9 cellular contexts compared by ENCODE assay signal in genomic region chr11:19079643-19080440, GRCh38. TPM values are rescaled to one million over a fixed set of nuclear protein-coding genes. Genes with fewer than 3 reads are reported as not detected.
DNase-seq lines count a peak whose midpoint lies in the region; TF ChIP-seq lines count a peak whose summit lies in the region.
"Had no signal": no experiment of that assay in that cellular context is flagged by ENCODE, and none has a peak within 500 bp of the region (broad histone marks: within the 10 kb centered on the region; RNA-seq: fewer than 3 reads in every experiment).

No MANE protein-coding gene starts in this region.

- no peak overlapping the region for H2AFZ ChIP-seq in neural progenitor cell (replicated peaks)

- no peaks in the 10 kb centered on the region for H3K4me1 Mint-ChIP-seq in activated T-cell treated with anti-CD3 and anti-CD28 coated beads, Interleukin-2, amount 50 U/mL, for 24 hours (ENCODE audit: low read depth)
- H3K4me1 Mint-ChIP-seq in activated T-helper 1 cell treated with anti-CD3 and anti-CD28 coated beads, Interleukin-12 subunit alpha, Interleukin-12 subunit beta, Interleukin-2, Interleukin-4 antibody, amounts not matched to agents 30 ng/mL and 10 ng/mL and 1 ng/mL, durations not matched to agents 14 hours and 24 hours and 36 hours (ENCODE audit: low read depth), result no peaks in the 10 kb centered on the region
- no peaks in the 10 kb centered on the region for H3K4me1 Mint-ChIP-seq in neural progenitor cell

- no peak overlapping the region for H3K27ac ChIP-seq in neural progenitor cell

- H3K4me1 ChIP-seq in neural progenitor cell, result no peaks in the 10 kb centered on the region
- no peaks in the 10 kb centered on the region for H3K4me1 ChIP-seq in BE2C

- DNase-seq in AG08396 (ENCODE audit: low spot score) (peak; percentile 57), NCI-H1105 (lab: John Stamatoyannopoulos, UW) (peak; percentile 17), epithelial cell of esophagus (ENCODE audit: low read depth) (peak; percentile 99), middle frontal gyrus (ENCODE audit: extremely low spot score, low spot score) (peak; percentile 22), neural progenitor cell (ENCODE audit: low spot score) (no peak), BE2C (no peak)
- DNase-seq in activated T-cell treated with anti-CD3 and anti-CD28 coated beads, Interleukin-2, amount 50 U/mL, for 24 hours, result no peak
- DNase-seq in activated T-helper 1 cell treated with anti-CD3 and anti-CD28 coated beads, Interleukin-12 subunit alpha, Interleukin-12 subunit beta, Interleukin-2, Interleukin-4 antibody, amounts not matched to agents 30 ng/mL and 10 ng/mL and 1 ng/mL, durations not matched to agents 14 hours and 24 hours and 36 hours (ENCODE audit: low spot score), result no peak

- no peaks in the 10 kb centered on the region for H3K9me3 ChIP-seq in neural progenitor cell (ENCODE audit: low read depth)
- no peaks in the 10 kb centered on the region for H3K9me3 ChIP-seq in BE2C

- intact Hi-C loops in activated T-helper 1 cell treated with anti-CD3 and anti-CD28 coated beads, Interleukin-12 subunit alpha, Interleukin-12 subunit beta, Interleukin-2, Interleukin-4 antibody, amounts not matched to agents 30 ng/mL and 10 ng/mL and 1 ng/mL, durations not matched to agents 14 hours and 24 hours and 36 hours (cut with micrococcal nuclease), result loop anchor here (5.0 to 10.0 kb wide), 2 partner anchors 85 to 1137 kb away; no protein-coding TSS in a partner anchor

- no peak overlapping the region for H3K4me3 Mint-ChIP-seq in activated T-cell treated with anti-CD3 and anti-CD28 coated beads, Interleukin-2, amount 50 U/mL, for 24 hours
- no peak overlapping the region for H3K4me3 Mint-ChIP-seq in activated T-helper 1 cell treated with anti-CD3 and anti-CD28 coated beads, Interleukin-12 subunit alpha, Interleukin-12 subunit beta, Interleukin-2, Interleukin-4 antibody, amounts not matched to agents 30 ng/mL and 10 ng/mL and 1 ng/mL, durations not matched to agents 14 hours and 24 hours and 36 hours
- no peak overlapping the region for H3K4me3 Mint-ChIP-seq in neural progenitor cell
- H3K4me3 Mint-ChIP-seq: IgD-negative memory B cell had no signal

- peaks cover 12% of the 10 kb centered on the region for H3K27me3 Mint-ChIP-seq in activated T-cell treated with anti-CD3 and anti-CD28 coated beads, Interleukin-2, amount 50 U/mL, for 24 hours
- peaks cover 11% of the 10 kb centered on the region for H3K27me3 Mint-ChIP-seq in activated T-helper 1 cell treated with anti-CD3 and anti-CD28 coated beads, Interleukin-12 subunit alpha, Interleukin-12 subunit beta, Interleukin-2, Interleukin-4 antibody, amounts not matched to agents 30 ng/mL and 10 ng/mL and 1 ng/mL, durations not matched to agents 14 hours and 24 hours and 36 hours (ENCODE audit: insufficient read depth)
- peaks cover 6% of the 10 kb centered on the region for H3K27me3 Mint-ChIP-seq in neural progenitor cell (ENCODE audit: insufficient read depth, low read depth)

- TF ChIP-seq CTCF in epithelial cell of esophagus (IDR thresholded peaks at IDR 0.05; ENCODE audit: insufficient read depth, low read depth, low read length, missing control alignments) (no peak), neural progenitor cell (IDR thresholded peaks at IDR 0.05) (no peak), BE2C (IDR thresholded peaks at IDR 0.05; ENCODE audit: low read depth, low read length) (no peak)

- no peak overlapping the region for H3K9ac ChIP-seq in neural progenitor cell

- no peak overlapping the region for H3K27ac Mint-ChIP-seq in activated T-cell treated with anti-CD3 and anti-CD28 coated beads, Interleukin-2, amount 50 U/mL, for 24 hours
- H3K27ac Mint-ChIP-seq in activated T-helper 1 cell treated with anti-CD3 and anti-CD28 coated beads, Interleukin-12 subunit alpha, Interleukin-12 subunit beta, Interleukin-2, Interleukin-4 antibody, amounts not matched to agents 30 ng/mL and 10 ng/mL and 1 ng/mL, durations not matched to agents 14 hours and 24 hours and 36 hours, result no peak overlapping the region
- H3K27ac Mint-ChIP-seq in neural progenitor cell, result no peak overlapping the region
- H3K27ac Mint-ChIP-seq: IgD-negative memory B cell had no signal

- no peaks in the 10 kb centered on the region for H4K20me1 ChIP-seq in neural progenitor cell (ENCODE audit: low read depth)

- H3K36me3 ChIP-seq in neural progenitor cell (no peaks in the 10 kb centered on the region), BE2C (no peaks in the 10 kb centered on the region)

- no peaks in the 10 kb centered on the region for H3F3A ChIP-seq in neural progenitor cell (ENCODE audit: low read depth)

- H3K4me2 ChIP-seq in neural progenitor cell, result no peak overlapping the region

- no peak overlapping the region for H3K4me3 ChIP-seq in epithelial cell of esophagus (ENCODE audit: low read length)
- no peak overlapping the region for H3K4me3 ChIP-seq in neural progenitor cell
- no peak overlapping the region for H3K4me3 ChIP-seq in BE2C (ENCODE audit: low read depth, low read length)

- no peaks in the 10 kb centered on the region for H3K79me2 ChIP-seq in neural progenitor cell (ENCODE audit: low read depth)

- H3K27me3 ChIP-seq in neural progenitor cell (no peaks in the 10 kb centered on the region), BE2C (no peaks in the 10 kb centered on the region)

- no peaks in the 10 kb centered on the region for H3K9me3 Mint-ChIP-seq in activated T-cell treated with anti-CD3 and anti-CD28 coated beads, Interleukin-2, amount 50 U/mL, for 24 hours
- no peaks in the 10 kb centered on the region for H3K9me3 Mint-ChIP-seq in activated T-helper 1 cell treated with anti-CD3 and anti-CD28 coated beads, Interleukin-12 subunit alpha, Interleukin-12 subunit beta, Interleukin-2, Interleukin-4 antibody, amounts not matched to agents 30 ng/mL and 10 ng/mL and 1 ng/mL, durations not matched to agents 14 hours and 24 hours and 36 hours
- H3K9me3 Mint-ChIP-seq in neural progenitor cell, result no peaks in the 10 kb centered on the region
- H3K9me3 Mint-ChIP-seq: IgD-negative memory B cell had no signal

- H3K36me3 Mint-ChIP-seq in activated T-cell treated with anti-CD3 and anti-CD28 coated beads, Interleukin-2, amount 50 U/mL, for 24 hours (ENCODE audit: low read depth), result no peaks in the 10 kb centered on the region
- H3K36me3 Mint-ChIP-seq in activated T-helper 1 cell treated with anti-CD3 and anti-CD28 coated beads, Interleukin-12 subunit alpha, Interleukin-12 subunit beta, Interleukin-2, Interleukin-4 antibody, amounts not matched to agents 30 ng/mL and 10 ng/mL and 1 ng/mL, durations not matched to agents 14 hours and 24 hours and 36 hours (ENCODE audit: low read depth), result no peaks in the 10 kb centered on the region
- no peaks in the 10 kb centered on the region for H3K36me3 Mint-ChIP-seq in neural progenitor cell

RNA-seq across cellular contexts. Expression of gene MRGPRX2, which starts 19.3 kb away (rescaled TPM):
- 0.13 and 0.29 TPM in 2 replicates for total RNA-seq in activated T-helper 1 cell treated with anti-CD3 and anti-CD28 coated beads, Interleukin-12 subunit alpha, Interleukin-12 subunit beta, Interleukin-2, Interleukin-4 antibody, amounts not matched to agents 30 ng/mL and 10 ng/mL and 1 ng/mL, durations not matched to agents 14 hours and 24 hours and 36 hours
- not detected in 2 replicates for total RNA-seq in neural progenitor cell (ENCODE audit: low replicate concordance)
- not detected for polyA plus RNA-seq in BE2C (2012; ENCODE audit: insufficient read depth, insufficient read length, low read depth)
- polyA plus RNA-seq: IgD-negative memory B cell had no signal

RNA-seq across cellular contexts. Expression of gene ZDHHC13, which starts 37.1 kb away (rescaled TPM):
- 25.0 and 28.9 TPM in 2 replicates for total RNA-seq in activated T-helper 1 cell treated with anti-CD3 and anti-CD28 coated beads, Interleukin-12 subunit alpha, Interleukin-12 subunit beta, Interleukin-2, Interleukin-4 antibody, amounts not matched to agents 30 ng/mL and 10 ng/mL and 1 ng/mL, durations not matched to agents 14 hours and 24 hours and 36 hours
- total RNA-seq in neural progenitor cell (ENCODE audit: low replicate concordance), result 27.0 and 43.4 TPM in 2 replicates
- 2.8 TPM for polyA plus RNA-seq in BE2C (2012; ENCODE audit: insufficient read depth, insufficient read length, low read depth)

Comparison
In these comparisons a context has a peak if more than half of its experiments do, and no peak if none do; other contexts are left out.
1. DNase-seq: peak in AG08396 (single experiment), NCI-H1105 (single experiment), epithelial cell of esophagus (single experiment) and middle frontal gyrus (single experiment); none in activated T-cell treated with anti-CD3 and anti-CD28 coated beads, Interleukin-2, amount 50 U/mL, for 24 hours (single experiment), activated T-helper 1 cell treated with anti-CD3 and anti-CD28 coated beads, Interleukin-12 subunit alpha, Interleukin-12 subunit beta, Interleukin-2, Interleukin-4 antibody, amounts not matched to agents 30 ng/mL and 10 ng/mL and 1 ng/mL, durations not matched to agents 14 hours and 24 hours and 36 hours (single experiment), neural progenitor cell (single experiment) and BE2C (single experiment).